ENCODE assay signal across 21 cellular contexts in the genomic region with DNA sequence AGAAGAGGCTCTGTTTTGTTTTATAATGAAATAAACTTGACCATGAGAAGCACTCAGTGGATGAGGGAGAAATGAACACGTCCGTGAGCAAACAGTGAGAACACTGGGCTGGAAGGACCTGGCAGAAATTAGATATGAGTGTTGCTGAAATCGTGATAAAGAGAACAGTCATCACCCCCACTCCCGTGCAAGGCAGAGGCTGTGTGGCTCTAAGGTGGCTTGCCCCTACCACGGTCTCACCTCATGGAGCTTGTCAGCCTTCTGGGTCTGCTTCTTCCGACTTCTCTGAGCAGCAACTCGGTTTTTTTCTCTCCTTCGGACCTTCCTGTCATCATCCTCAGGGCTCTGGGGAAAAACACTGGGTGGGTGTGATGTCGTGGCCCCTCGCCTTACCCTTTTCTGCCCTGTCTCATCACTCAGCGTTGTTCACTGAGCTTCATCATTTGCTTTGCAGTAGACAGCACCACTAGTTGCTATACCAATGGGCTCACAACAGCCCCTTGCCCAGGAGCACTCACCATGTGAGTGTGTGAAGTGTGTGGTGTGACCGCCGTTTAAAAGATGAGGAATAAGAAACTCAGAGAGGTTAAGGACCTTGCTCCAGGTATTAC. TPM values are rescaled to one million over a fixed set of nuclear protein-coding genes. Genes with fewer than 3 reads are reported as not detected.
DNase-seq lines count a peak whose midpoint lies in the region; ATAC-seq and TF ChIP-seq lines count a peak whose summit lies in the region.
"Had no signal": no experiment of that assay in that cellular context is flagged by ENCODE, and none has a peak within 500 bp of the region (broad histone marks: within the 10 kb centered on the region; RNA-seq: fewer than 3 reads in every experiment).

No MANE protein-coding gene starts in this region.

- H3K4me1 Mint-ChIP-seq in stimulated activated naive CD8-positive, alpha-beta T cell treated with anti-CD3 and anti-CD28 coated beads, Interleukin-15, Interleukin-2, amounts not matched to agents 100 ng/mL and 50 ng/mL, for 24 hours (ENCODE audit: low read depth) = peaks cover 49% of the 10 kb centered on the region
- H3K4me1 Mint-ChIP-seq in T-helper 17 cell = peaks cover 38% of the 10 kb centered on the region
- H3K4me1 Mint-ChIP-seq in activated naive CD8-positive, alpha-beta T cell treated with anti-CD3 and anti-CD28 coated beads for 36 hours = peaks cover 32% of the 10 kb centered on the region

- H3K36me3 ChIP-seq in Peyer's patch = no peaks in the 10 kb centered on the region
- H3K36me3 ChIP-seq: ascending aorta, MG63, sigmoid colon had no signal

- no peak for ATAC-seq in stimulated activated naive CD8-positive, alpha-beta T cell treated with anti-CD3 and anti-CD28 coated beads, Interleukin-15, Interleukin-2, amounts not matched to agents 100 U/mL and 50 U/mL, for 24 hours
- ATAC-seq in T-helper 17 cell (no peak), GM21423 (IDR thresholded peaks at IDR 0.05; ENCODE audit: unreplicated experiment) (no peak), omental fat pad (ENCODE audit: low FRiP score) (no peak)
- ATAC-seq: naive thymus-derived CD8-positive, alpha-beta T cell; SK-N-SH treated with all-trans-retinoic acid at 6 μM for 48 hours had no signal

- H3K4me3 Mint-ChIP-seq in stimulated activated naive CD8-positive, alpha-beta T cell treated with anti-CD3 and anti-CD28 coated beads, Interleukin-15, Interleukin-2, amounts not matched to agents 100 ng/mL and 50 ng/mL, for 24 hours = peak overlapping the region; percentile 85
- peak overlapping the region; percentile 74 for H3K4me3 Mint-ChIP-seq in T-helper 17 cell
- H3K4me3 Mint-ChIP-seq in activated naive CD8-positive, alpha-beta T cell treated with anti-CD3 and anti-CD28 coated beads for 36 hours = no peak overlapping the region
- H3K4me3 Mint-ChIP-seq: activated naive CD4-positive, alpha-beta T cell treated with anti-CD3 and anti-CD28 coated beads for 36 hours; mesothelial cell of epicardium had no signal

- TF ChIP-seq POLR2A in Peyer's patch (IDR thresholded peaks at IDR 0.05) = no peak

- peak overlapping the region; percentile 56 for H3K27ac Mint-ChIP-seq in stimulated activated naive CD8-positive, alpha-beta T cell treated with anti-CD3 and anti-CD28 coated beads, Interleukin-15, Interleukin-2, amounts not matched to agents 100 ng/mL and 50 ng/mL, for 24 hours
- H3K27ac Mint-ChIP-seq in T-helper 17 cell = peak overlapping the region; percentile 19
- peak overlapping the region; percentile 17 for H3K27ac Mint-ChIP-seq in activated naive CD8-positive, alpha-beta T cell treated with anti-CD3 and anti-CD28 coated beads for 36 hours
- H3K27ac Mint-ChIP-seq: activated naive CD4-positive, alpha-beta T cell treated with anti-CD3 and anti-CD28 coated beads for 36 hours; mesothelial cell of epicardium had no signal

- no peaks in the 10 kb centered on the region for H3K9me3 Mint-ChIP-seq in stimulated activated naive CD8-positive, alpha-beta T cell treated with anti-CD3 and anti-CD28 coated beads, Interleukin-15, Interleukin-2, amounts not matched to agents 100 ng/mL and 50 ng/mL, for 24 hours
- no peaks in the 10 kb centered on the region for H3K9me3 Mint-ChIP-seq in activated naive CD8-positive, alpha-beta T cell treated with anti-CD3 and anti-CD28 coated beads for 36 hours
- H3K9me3 Mint-ChIP-seq: activated naive CD4-positive, alpha-beta T cell treated with anti-CD3 and anti-CD28 coated beads for 36 hours; IgD-negative memory B cell; mesothelial cell of epicardium; naive thymus-derived CD8-positive, alpha-beta T cell had no signal

- TF ChIP-seq CTCF in Peyer's patch (IDR thresholded peaks at IDR 0.05) (no peak), omental fat pad (IDR thresholded peaks at IDR 0.05) (no peak)

- H3K27me3 ChIP-seq in Peyer's patch = no peaks in the 10 kb centered on the region
- H3K27me3 ChIP-seq: ascending aorta had no signal

- peaks cover 50% of the 10 kb centered on the region for H3K36me3 Mint-ChIP-seq in stimulated activated naive CD8-positive, alpha-beta T cell treated with anti-CD3 and anti-CD28 coated beads, Interleukin-15, Interleukin-2, amounts not matched to agents 100 ng/mL and 50 ng/mL, for 24 hours (ENCODE audit: low read depth)
- H3K36me3 Mint-ChIP-seq in T-helper 17 cell (ENCODE audit: low read depth) = peaks cover 3% of the 10 kb centered on the region
- H3K36me3 Mint-ChIP-seq in activated naive CD8-positive, alpha-beta T cell treated with anti-CD3 and anti-CD28 coated beads for 36 hours = peaks cover 34% of the 10 kb centered on the region
- H3K36me3 Mint-ChIP-seq: IgD-negative memory B cell; mesothelial cell of epicardium; naive thymus-derived CD8-positive, alpha-beta T cell had no signal

- no peak overlapping the region for H3K27ac ChIP-seq in Peyer's patch
- H3K27ac ChIP-seq: ascending aorta, RWPE1, sigmoid colon had no signal

- peaks cover 0 to 20% (median 8%) of the 10 kb centered on the region in 4 donors for H3K4me1 ChIP-seq in Peyer's patch

- no peak overlapping the region for H3K4me3 ChIP-seq in Peyer's patch
- H3K4me3 ChIP-seq: ascending aorta, MG63, sigmoid colon had no signal

- H3K9me3 ChIP-seq in T-helper 17 cell (ENCODE audit: control insufficient read depth, low read length, poor library complexity, severe bottlenecking) (no peaks in the 10 kb centered on the region), Peyer's patch (no peaks in the 10 kb centered on the region)
- H3K9me3 ChIP-seq: ascending aorta, MG63, sigmoid colon had no signal

- DNase-seq in stimulated activated naive CD8-positive, alpha-beta T cell treated with anti-CD3 and anti-CD28 coated beads, Interleukin-15, Interleukin-2, amounts not matched to agents 100 U/mL and 50 U/mL, for 24 hours = no peak
- no peak for DNase-seq in T-helper 17 cell
- no peak for DNase-seq in activated naive CD8-positive, alpha-beta T cell treated with anti-CD3 and anti-CD28 coated beads for 36 hours
- DNase-seq in nucleus accumbens (lab: John Stamatoyannopoulos, UW) = no peak
- DNase-seq in Peyer's patch = no peak
- no peak for DNase-seq in omental fat pad (ENCODE audit: low spot score)
- DNase-seq: activated naive CD4-positive, alpha-beta T cell treated with anti-CD3 and anti-CD28 coated beads for 36 hours; caudate nucleus; DMS 273 treated with DMSO at 0.1 percent for 48 hours; MG63; naive thymus-derived CD8-positive, alpha-beta T cell; NCI-H1417 treated with DMSO at 0.1 percent for 48 hours; NCI-H524; sigmoid colon had no signal

- peaks cover 4% of the 10 kb centered on the region for H3K27me3 Mint-ChIP-seq in stimulated activated naive CD8-positive, alpha-beta T cell treated with anti-CD3 and anti-CD28 coated beads, Interleukin-15, Interleukin-2, amounts not matched to agents 100 ng/mL and 50 ng/mL, for 24 hours
- no peaks in the 10 kb centered on the region for H3K27me3 Mint-ChIP-seq in T-helper 17 cell
- H3K27me3 Mint-ChIP-seq in activated naive CD8-positive, alpha-beta T cell treated with anti-CD3 and anti-CD28 coated beads for 36 hours = peaks cover 3% of the 10 kb centered on the region
- H3K27me3 Mint-ChIP-seq: IgD-negative memory B cell had no signal

RNA-seq across cellular contexts. Expression of gene BATF3, which starts 2.8 kb away (rescaled TPM):
- total RNA-seq in T-helper 17 cell (under 1 TPM; 0.20 to 0.34 TPM), Peyer's patch (1 to 10 TPM in 3 of 4 donors, not detected in 1; 2.1 to 6.6 (median 4.7) TPM), omental fat pad (10 to 100 TPM in 1 of 4 donors, 1 to 10 TPM in 3; 4.1 to 48.9 (median 4.8) TPM)
- total RNA-seq in activated naive CD8-positive, alpha-beta T cell treated with anti-CD3 and anti-CD28 coated beads for 36 hours = 10 to 100 TPM; 74.7 to 77.9 TPM
